ENCODE assay signal across 8 cellular contexts in the genomic region with DNA sequence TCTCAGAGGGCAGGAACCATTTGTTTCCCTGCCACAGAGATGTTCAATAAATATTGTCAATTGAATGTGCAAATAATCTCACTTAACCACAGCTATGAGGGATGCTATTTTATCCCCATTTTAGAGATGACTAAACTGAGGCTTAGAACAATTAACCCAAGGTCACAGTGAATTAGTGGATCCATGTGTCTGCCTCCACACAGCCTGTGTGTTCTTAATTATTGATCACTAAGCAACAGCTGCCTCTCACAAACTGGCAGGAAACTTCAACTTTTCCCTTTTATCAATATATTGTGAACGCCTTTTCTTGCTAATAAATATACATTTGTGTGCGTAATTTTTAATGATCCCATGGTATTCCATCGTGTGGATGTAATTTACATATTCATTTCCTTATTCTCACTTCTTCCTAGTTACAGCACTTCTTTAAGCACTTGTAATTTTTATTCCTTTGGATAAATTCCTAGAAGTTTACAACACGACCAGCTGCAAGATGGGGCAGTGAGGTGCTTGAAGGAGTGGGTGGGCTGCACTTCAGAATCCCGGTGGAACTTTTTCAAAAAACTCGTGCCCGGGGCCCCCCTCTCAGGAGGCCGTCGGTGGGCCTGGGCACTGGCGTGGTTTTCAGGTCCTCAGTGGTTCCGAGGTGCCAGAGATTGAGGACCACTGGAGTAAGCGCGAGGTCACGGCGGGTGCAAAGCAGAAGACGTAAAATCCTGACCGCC.
A peak's percentile ranks its signal among the peaks of the same experiment; 100 is the strongest.
DNase-seq lines count a peak whose midpoint lies in the region; FAIRE-seq and TF ChIP-seq lines count a peak whose summit lies in the region.

No MANE protein-coding gene starts in this region.

- H3K4me3 ChIP-seq in brain microvascular endothelial cell (ENCODE audit: low read depth, low read length) = peak overlapping the region; percentile 48

- H3K36me3 ChIP-seq in brain microvascular endothelial cell (replicated peaks) = peaks cover 13% of the 10 kb centered on the region

- DNase-seq in ELR (ENCODE audit: low read depth) (peak; percentile 7), HTR-8/SVneo (ENCODE audit: insufficient read length, low spot score) (peak; percentile 14), brain microvascular endothelial cell (no peak), midbrain (lab: John Stamatoyannopoulos, UW) (peak; percentile 58), nucleus accumbens (lab: John Stamatoyannopoulos, UW) (no peak), cortex of kidney (lab: John Stamatoyannopoulos, UW) (no peak), EL (no peak), GM13976 (ENCODE audit: low spot score) (no peak)

- FAIRE-seq in HTR-8/SVneo (lab: Jason Lieb, UNC) = no peak

- H3K27ac ChIP-seq in brain microvascular endothelial cell = peak overlapping the region; percentile 91

- TF ChIP-seq CTCF in brain microvascular endothelial cell (IDR thresholded peaks at IDR 0.05; ENCODE audit: low read depth, low read length, missing control alignments) (no peak), GM13976 (IDR thresholded peaks at IDR 0.05; ENCODE audit: borderline replicate concordance, control extremely low read depth, extremely low read depth, insufficient read depth, missing control alignments) (no peak)

- no peaks in the 10 kb centered on the region for H3K27me3 ChIP-seq in brain microvascular endothelial cell (replicated peaks)

- in situ Hi-C loops in brain microvascular endothelial cell (cut with HindIII; ENCODE audit: low pct_ligation_motif_present, low sequenced_read_pairs) (no loop called here), GM13976 (cut with MboI; ENCODE audit: low sequenced_read_pairs, unreplicated experiment) (no loop called here)

Comparison
In these comparisons a context has a peak if more than half of its experiments do, and no peak if none do; other contexts are left out.
1. DNase-seq: peak in ELR (single experiment), HTR-8/SVneo (single experiment) and midbrain (single experiment); none in brain microvascular endothelial cell (single experiment), nucleus accumbens (0 of 56), cortex of kidney (single experiment), EL (single experiment) and GM13976 (single experiment).